ENCODE assay signal across 18 cellular contexts in the genomic region with DNA sequence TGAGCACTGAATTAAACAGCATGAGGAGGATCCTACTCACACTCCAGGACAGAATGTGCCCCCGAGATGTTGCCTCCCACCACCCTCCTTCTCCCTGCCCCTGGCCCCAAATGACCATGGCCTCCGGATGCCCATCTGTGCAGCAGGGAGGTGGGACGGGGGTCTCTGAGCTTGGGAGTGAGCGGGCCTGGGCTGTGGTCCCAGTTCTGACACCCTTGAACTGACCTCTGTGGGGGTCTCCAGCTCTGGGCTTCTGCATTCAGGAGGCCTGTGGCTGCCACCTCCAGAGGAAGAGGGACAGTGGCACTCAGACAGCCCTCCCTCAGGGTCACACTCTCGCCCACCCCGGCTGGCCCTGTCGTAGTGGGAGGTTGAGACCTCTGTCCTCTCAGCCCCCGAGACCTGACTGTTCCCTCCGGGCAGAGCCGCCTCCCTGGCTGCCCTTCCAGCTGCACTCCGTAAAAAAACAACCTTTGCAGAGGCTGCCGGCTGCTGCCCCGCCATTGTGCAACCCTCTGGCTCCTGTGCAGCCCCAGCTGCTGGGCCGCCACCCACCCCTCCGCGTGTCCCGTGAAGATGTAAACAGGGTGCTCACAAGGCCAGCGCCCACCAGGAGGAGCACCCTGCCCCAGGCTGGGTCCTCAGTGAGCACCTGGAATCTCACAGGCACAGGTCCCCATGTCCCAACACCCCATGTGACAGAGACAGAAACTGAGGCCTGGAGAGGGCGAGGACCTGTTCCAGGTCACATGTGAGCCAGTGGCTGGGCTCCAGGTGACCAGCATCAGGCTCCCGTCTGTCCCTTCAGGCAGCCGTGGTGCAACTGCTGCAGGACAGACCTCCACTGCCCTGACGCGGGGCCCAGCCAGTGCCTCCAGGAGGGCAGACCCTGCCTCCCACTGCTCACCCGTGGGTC. TPM values are rescaled to one million over a fixed set of nuclear protein-coding genes. Genes with fewer than 3 reads are reported as not detected.
DNase-seq lines count a peak whose midpoint lies in the region; ATAC-seq and TF ChIP-seq lines count a peak whose summit lies in the region.
"Had no signal": no experiment of that assay in that cellular context is flagged by ENCODE, and none has a peak within 500 bp of the region (broad histone marks: within the 10 kb centered on the region; RNA-seq: fewer than 3 reads in every experiment).

No MANE protein-coding gene starts in this region.

- H3K27ac ChIP-seq in GM23338 (ENCODE audit: low read depth) (no peak overlapping the region), dorsolateral prefrontal cortex (no peak overlapping the region), skeletal muscle tissue (ENCODE audit: low read depth, low read length) (no peak overlapping the region)
- H3K27ac ChIP-seq: HL-60, parathyroid adenoma, VCaP had no signal

- H3K9ac ChIP-seq in skeletal muscle tissue (ENCODE audit: low read depth in 1 of 3, low read length in 3 of 3), result peak overlapping the region in 1 of 3 donors; percentile 73
- H3K9ac ChIP-seq: parathyroid adenoma, SK-N-SH had no signal

- no peaks in the 10 kb centered on the region for H4K20me1 ChIP-seq in GM23338 (replicated peaks; ENCODE audit: insufficient read depth)

- H3K9me3 Mint-ChIP-seq in GM23338, result peaks cover 16% of the 10 kb centered on the region; the same call in 2 of the 3 replicates

- H3K27me3 ChIP-seq in GM23338 (ENCODE audit: insufficient read depth) (no peaks in the 10 kb centered on the region), dorsolateral prefrontal cortex (no peaks in the 10 kb centered on the region), skeletal muscle tissue (ENCODE audit: control insufficient read depth in 3 of 3, insufficient read depth in 3 of 3, low read length in 3 of 3) (peaks cover 0 to 8% (median 5%) of the 10 kb centered on the region in 3 donors)

- peaks cover 4% of the 10 kb centered on the region; the same call in 2 of the 3 replicates for H3K4me1 Mint-ChIP-seq in GM23338

- H3K4me3 ChIP-seq in GM23338, result no peak overlapping the region
- no peak overlapping the region for H3K4me3 ChIP-seq in dorsolateral prefrontal cortex
- peak overlapping the region; percentile 23 to 58 (median 49) for H3K4me3 ChIP-seq in skeletal muscle tissue (ENCODE audit: low read length in 3 of 3)
- H3K4me3 ChIP-seq: lung had no signal

- no peaks in the 10 kb centered on the region for H3K9me2 ChIP-seq in GM23338 (ENCODE audit: insufficient read depth)
- H3K9me2 ChIP-seq: SK-N-SH had no signal

- peak; percentile 14; the same call in 1 of the 3 replicates for ATAC-seq in GM23338

- no peak overlapping the region for H3K4me2 ChIP-seq in GM23338
- H3K4me2 ChIP-seq: SK-N-SH had no signal

- DNase-seq in GM23338 (ENCODE audit: low spot score) (no peak), dorsolateral prefrontal cortex (peak in 7 of 10 donors; percentile 13 to 39 (median 27)), iris pigment epithelial cell (ENCODE audit: low read depth) (peak; percentile 58), NOMO-1 treated with DMSO at 0.1 percent for 48 hours (lab: John Stamatoyannopoulos, UW; ENCODE audit: unreplicated experiment) (no peak), NCI-H2029 treated with DMSO at 0.1 percent for 48 hours (lab: John Stamatoyannopoulos, UW) (no peak), SKM-1 (lab: John Stamatoyannopoulos, UW; ENCODE audit: unreplicated experiment) (no peak), D341Med (ENCODE audit: low spot score) (no peak)
- DNase-seq: activated CD8-positive, alpha-beta memory T cell treated with anti-CD3 and anti-CD28 coated beads, Interleukin-2, amount 50 U/mL, for 48 hours; amygdala; NK-92 treated with Interleukin-12 subunit alpha and Interleukin-12 subunit beta, amount 100 ng/mL, for 24 hours; SK-N-SH; stimulated activated CD4-positive, alpha-beta T cell treated with anti-CD3 and anti-CD28 coated beads, Interleukin-2, amount 100 ng/mL, for 24 hours had no signal

- H3K9me3 ChIP-seq in skeletal muscle tissue (ENCODE audit: control insufficient read depth in 3 of 3, low read length in 3 of 3), result no peaks in the 10 kb centered on the region
- H3K9me3 ChIP-seq: SK-N-SH had no signal

- no peak overlapping the region for H2AFZ ChIP-seq in GM23338
- H2AFZ ChIP-seq: parathyroid adenoma had no signal

- TF ChIP-seq CTCF in GM23338 (conservative IDR thresholded peaks at IDR 0.05; ENCODE audit: low read depth in 2 of 2), result peak; percentile 8 to 23; a peak in 2 of 4 replicates
- no peak for TF ChIP-seq CTCF in dorsolateral prefrontal cortex (IDR thresholded peaks at IDR 0.05 in 54 of 56, conservative IDR thresholded peaks at IDR 0.05 in 2 of 56; ENCODE audit: low read depth in 1 of 56, partially characterized antibody in 56 of 56)

- no peak overlapping the region for H3K4me3 Mint-ChIP-seq in GM23338
- H3K4me3 Mint-ChIP-seq: CD4-positive, alpha-beta T cell had no signal

- no peaks in the 10 kb centered on the region for H3K36me3 Mint-ChIP-seq in GM23338 (ENCODE audit: low read depth)

- no peaks in the 10 kb centered on the region for H3F3A ChIP-seq in GM23338 (replicated peaks; ENCODE audit: low read depth)

- H3K79me2 ChIP-seq in GM23338 (replicated peaks; ENCODE audit: insufficient read depth), result no peaks in the 10 kb centered on the region
- H3K79me2 ChIP-seq: parathyroid adenoma had no signal

- no peak overlapping the region for H3K27ac Mint-ChIP-seq in GM23338
- H3K27ac Mint-ChIP-seq: CD4-positive, alpha-beta T cell had no signal

- H3K4me1 ChIP-seq in GM23338 (ENCODE audit: insufficient read depth), result no peaks in the 10 kb centered on the region
- peaks cover 28 to 36% (median 36%) of the 10 kb centered on the region in 3 donors for H3K4me1 ChIP-seq in skeletal muscle tissue (ENCODE audit: control insufficient read depth in 3 of 3, insufficient read depth in 3 of 3, low read length in 3 of 3)
- H3K4me1 ChIP-seq: parathyroid adenoma had no signal

- H3K27me3 Mint-ChIP-seq in GM23338 (ENCODE audit: insufficient read depth, low read depth, poor library complexity), result peaks cover 16% of the 10 kb centered on the region

- no peaks in the 10 kb centered on the region for H3K36me3 ChIP-seq in GM23338 (ENCODE audit: insufficient read depth)
- H3K36me3 ChIP-seq in skeletal muscle tissue (ENCODE audit: control insufficient read depth in 3 of 3, insufficient read depth in 3 of 3, low read length in 3 of 3), result no peaks in the 10 kb centered on the region

- intact Hi-C loops in dorsolateral prefrontal cortex (cut with DNase I), result no loop called here

TF ChIP-seq in GM23338, 12 proteins besides CTCF, POLR2A, EP300 and RAD21 (continues in another document):
- TF ChIP-seq, protein P1, sequence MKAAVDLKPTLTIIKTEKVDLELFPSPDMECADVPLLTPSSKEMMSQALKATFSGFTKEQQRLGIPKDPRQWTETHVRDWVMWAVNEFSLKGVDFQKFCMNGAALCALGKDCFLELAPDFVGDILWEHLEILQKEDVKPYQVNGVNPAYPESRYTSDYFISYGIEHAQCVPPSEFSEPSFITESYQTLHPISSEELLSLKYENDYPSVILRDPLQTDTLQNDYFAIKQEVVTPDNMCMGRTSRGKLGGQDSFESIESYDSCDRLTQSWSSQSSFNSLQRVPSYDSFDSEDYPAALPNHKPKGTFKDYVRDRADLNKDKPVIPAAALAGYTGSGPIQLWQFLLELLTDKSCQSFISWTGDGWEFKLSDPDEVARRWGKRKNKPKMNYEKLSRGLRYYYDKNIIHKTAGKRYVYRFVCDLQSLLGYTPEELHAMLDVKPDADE (IDR thresholded peaks at IDR 0.05), result no peak
- TF ChIP-seq ZNF114 (CRISPR knock-in tag; IDR thresholded peaks at IDR 0.05), result no peak
- TF ChIP-seq ZNF331 (CRISPR knock-in tag; IDR thresholded peaks at IDR 0.05; ENCODE audit: low read depth), result no peak
- no peak for TF ChIP-seq POLR2AphosphoS5 (IDR thresholded peaks at IDR 0.05; ENCODE audit: low read depth)
- TF ChIP-seq CREB1 (CRISPR knock-in tag; IDR thresholded peaks at IDR 0.05; ENCODE audit: low read depth), result no peak
- no peak for TF ChIP-seq STAT1 (IDR thresholded peaks at IDR 0.05; ENCODE audit: unreplicated experiment)
- TF ChIP-seq REST (IDR thresholded peaks at IDR 0.05; ENCODE audit: unreplicated experiment), result no peak
- TF ChIP-seq EZH2 (IDR thresholded peaks at IDR 0.05; ENCODE audit: low read depth, unreplicated experiment), result no peak
- TF ChIP-seq EZH2phosphoT487 (IDR thresholded peaks at IDR 0.05; ENCODE audit: unreplicated experiment), result no peak

RNA-seq across cellular contexts. Expression of gene HTRA3, which starts 39.6 kb away (rescaled TPM):
- total RNA-seq in GM23338 (2014; rRNA removed; shearing (Covaris generic)), result 1.8 and 3.6 TPM in 2 replicates
- 1.3 and 1.4 TPM in 2 replicates for polyA plus RNA-seq in GM23338 (2016; fragmentation: Nextera tagmentation; extraction: Ambion mirVana)
- 1 to 10 TPM in 13 of 120 experiments, under 1 TPM in 94, not detected in 13; 0.16 to 3.3 (median 0.52) TPM for total RNA-seq in dorsolateral prefrontal cortex
- total RNA-seq in skeletal muscle tissue, result 20.9 TPM
- total RNA-seq: CD4-positive, alpha-beta T cell had no signal

Comparison
In these comparisons a context has a peak if more than half of its experiments do, and no peak if none do; other contexts are left out.
1. DNase-seq: peak in dorsolateral prefrontal cortex (7 of 10) and iris pigment epithelial cell (single experiment); none in GM23338 (single experiment), NOMO-1 treated with DMSO at 0.1 percent for 48 hours (single experiment), NCI-H2029 treated with DMSO at 0.1 percent for 48 hours (single experiment), SKM-1 (single experiment) and D341Med (single experiment).
2. H3K4me3 ChIP-seq: peak in skeletal muscle tissue (3 of 3); none in GM23338 (single experiment) and dorsolateral prefrontal cortex (0 of 59).
3. CTCF ChIP-seq: peak in GM23338 (2 of 2); none in dorsolateral prefrontal cortex (0 of 56).